Comparison of ENCODE assay signal across 8 cellular contexts in genomic region chr15:66566963-66567531, GRCh38. TPM values are rescaled to one million over a fixed set of nuclear protein-coding genes. Genes with fewer than 3 reads are reported as not detected.
A peak's percentile ranks its signal among the peaks of the same experiment; 100 is the strongest.
DNase-seq lines count a peak whose midpoint lies in the region; ATAC-seq and TF ChIP-seq lines count a peak whose summit lies in the region.

No MANE protein-coding gene starts in this region.

- no peaks in the 10 kb centered on the region for H3K79me2 ChIP-seq in H9 (ENCODE audit: insufficient read depth, low read length)

- no peak overlapping the region for H3K4ac ChIP-seq in H9 (ENCODE audit: low read depth, low read length)

- TF ChIP-seq CTCF in BE2C (IDR thresholded peaks at IDR 0.05; ENCODE audit: low read depth, low read length): peak; percentile 81
- peak; percentile 83 for TF ChIP-seq CTCF in H9 (conservative IDR thresholded peaks at IDR 0.05)

- no peaks in the 10 kb centered on the region for H3K27me3 ChIP-seq in BE2C
- no peaks in the 10 kb centered on the region for H3K27me3 ChIP-seq in H9 (ENCODE audit: insufficient read depth, low read length)

- no peaks in the 10 kb centered on the region for H3K79me1 ChIP-seq in H9 (ENCODE audit: insufficient read depth, low read depth, low read length, poor library complexity, severe bottlenecking)

- no peaks in the 10 kb centered on the region for H3K27me3 Mint-ChIP-seq in H9 (ENCODE audit: low read depth)
- no peaks in the 10 kb centered on the region for H3K27me3 Mint-ChIP-seq in activated CD4-positive, alpha-beta T cell treated with anti-CD3 and anti-CD28 coated beads, Interleukin-2, amount 10 ng/mL, durations not matched to agents 24 days and 14 days
- no peaks in the 10 kb centered on the region for H3K27me3 Mint-ChIP-seq in memory B cell

- intact Hi-C loops in activated CD4-positive, alpha-beta T cell treated with anti-CD3 and anti-CD28 coated beads, Interleukin-2, amount 10 ng/mL, durations not matched to agents 24 days and 14 days (cut with micrococcal nuclease): no loop called here

- H3K4me1 ChIP-seq in BE2C (peaks cover 4% of the 10 kb centered on the region; the same call in 1 of the 2 replicates), H9 (ENCODE audit: insufficient read depth, low read length) (peaks cover 2% of the 10 kb centered on the region; the same call in 1 of the 2 replicates)

- no peaks in the 10 kb centered on the region for H3K23me2 ChIP-seq in H9 (ENCODE audit: insufficient read length, low read depth, low read length, poor library complexity, severe bottlenecking)

- no peak overlapping the region for H2BK12ac ChIP-seq in H9 (ENCODE audit: insufficient read length, low read depth, low read length)

- H2AK5ac ChIP-seq in H9 (ENCODE audit: insufficient read length, low read length): no peak overlapping the region

- no peak overlapping the region for H3K23ac ChIP-seq in H9 (ENCODE audit: insufficient read length, low read depth, low read length)

- H3K9me3 ChIP-seq in BE2C: no peaks in the 10 kb centered on the region
- no peaks in the 10 kb centered on the region for H3K9me3 ChIP-seq in H9 (ENCODE audit: control insufficient read depth, low read depth, low read length)

- H3K56ac ChIP-seq in H9 (ENCODE audit: insufficient read length, low read depth, low read length): no peak overlapping the region

- no peak overlapping the region for H3K4me2 ChIP-seq in H9 (ENCODE audit: insufficient read depth, insufficient read length, low read length)

- no peaks in the 10 kb centered on the region for H3K36me3 ChIP-seq in BE2C

- H4K5ac ChIP-seq in H9 (ENCODE audit: insufficient read length, low read depth, low read length): no peak overlapping the region

- H3K27ac Mint-ChIP-seq in H9 (peak overlapping the region; percentile 37 to 77 (median 67); a peak in 4 of 7 replicates), memory B cell (no peak overlapping the region)
- H3K27ac Mint-ChIP-seq in activated CD4-positive, alpha-beta T cell treated with anti-CD3 and anti-CD28 coated beads, Interleukin-2, amount 10 ng/mL, durations not matched to agents 24 days and 14 days: peak overlapping the region; percentile 56
- H3K27ac Mint-ChIP-seq in stimulated activated effector memory CD8-positive, alpha-beta T cell treated with anti-CD3 and anti-CD28 coated beads, Interleukin-12 subunit alpha, Interleukin-12 subunit beta, amount 100 ng/mL, for 72 hours: peak overlapping the region; percentile 46

- H3K18ac ChIP-seq in H9 (ENCODE audit: insufficient read length, low read depth, low read length): no peak overlapping the region

- peak overlapping the region in 1 of 2 experiments; percentile 22; a peak in 2 of 5 replicates for H3K4me3 Mint-ChIP-seq in H9
- peak overlapping the region; percentile 43 for H3K4me3 Mint-ChIP-seq in activated CD4-positive, alpha-beta T cell treated with anti-CD3 and anti-CD28 coated beads, Interleukin-2, amount 10 ng/mL, durations not matched to agents 24 days and 14 days
- H3K4me3 Mint-ChIP-seq in memory B cell: no peak overlapping the region
- no peak overlapping the region for H3K4me3 Mint-ChIP-seq in stimulated activated effector memory CD8-positive, alpha-beta T cell treated with anti-CD3 and anti-CD28 coated beads, Interleukin-12 subunit alpha, Interleukin-12 subunit beta, amount 100 ng/mL, for 72 hours

- no peak overlapping the region for H3K27ac ChIP-seq in H9 (ENCODE audit: insufficient read length, low read depth, low read length)

- H4K91ac ChIP-seq in H9 (ENCODE audit: insufficient read length, low read depth, low read length): no peak overlapping the region

- no CpG with 5 or more reads among the region's 15 CpGs for WGBS in H9 (ENCODE audit: extremely low coverage, insufficient read length, low lambda C conversion rate)

- no peak overlapping the region for H2BK15ac ChIP-seq in H9 (ENCODE audit: low read depth, low read length)

- no peaks in the 10 kb centered on the region for H4K20me1 ChIP-seq in H9 (ENCODE audit: control insufficient read depth, insufficient read depth, insufficient read length)

- H3K36me3 Mint-ChIP-seq in H9 (ENCODE audit: insufficient read depth in 1 of 3, low read depth in 3 of 3): peaks cover 0 to 6% (median 0%) of the 10 kb centered on the region in 3 experiments; a peak in 4 of 7 replicates
- no peaks in the 10 kb centered on the region for H3K36me3 Mint-ChIP-seq in activated CD4-positive, alpha-beta T cell treated with anti-CD3 and anti-CD28 coated beads, Interleukin-2, amount 10 ng/mL, durations not matched to agents 24 days and 14 days (ENCODE audit: low read depth)
- H3K36me3 Mint-ChIP-seq in memory B cell: no peaks in the 10 kb centered on the region
- no peaks in the 10 kb centered on the region for H3K36me3 Mint-ChIP-seq in stimulated activated effector memory CD8-positive, alpha-beta T cell treated with anti-CD3 and anti-CD28 coated beads, Interleukin-12 subunit alpha, Interleukin-12 subunit beta, amount 100 ng/mL, for 72 hours

- H2BK20ac ChIP-seq in H9 (ENCODE audit: low read depth, low read length, poor library complexity, severe bottlenecking): no peak overlapping the region

- H3K14ac ChIP-seq in H9 (ENCODE audit: insufficient read depth, low read length): no peak overlapping the region

- DNase-seq in BE2C (peak; percentile 87), H9 (peak; percentile 91), NCI-H524 (lab: John Stamatoyannopoulos, UW) (peak; percentile 69 to 74), ecto neural progenitor cell (ENCODE audit: low spot score) (peak; percentile 84), memory B cell (ENCODE audit: low spot score in 2 of 2) (peak; percentile 55 to 59)
- DNase-seq in activated CD4-positive, alpha-beta T cell treated with anti-CD3 and anti-CD28 coated beads, Interleukin-2, amount 10 ng/mL, durations not matched to agents 24 days and 14 days: peak; percentile 87
- peak; percentile 46 to 81 for DNase-seq in stimulated activated effector memory CD8-positive, alpha-beta T cell treated with anti-CD3 and anti-CD28 coated beads, Interleukin-12 subunit alpha, Interleukin-12 subunit beta, amount 100 ng/mL, for 72 hours (ENCODE audit: low spot score in 2 of 2)

- H2BK5ac ChIP-seq in H9 (ENCODE audit: insufficient read length, low read length): no peak overlapping the region

- H2BK120ac ChIP-seq in H9 (ENCODE audit: low read depth, low read length, poor library complexity, severe bottlenecking): no peak overlapping the region

- H3K4me1 Mint-ChIP-seq in H9 (peaks cover 24 to 33% of the 10 kb centered on the region in 2 experiments), memory B cell (peaks cover 6% of the 10 kb centered on the region)
- H3K4me1 Mint-ChIP-seq in activated CD4-positive, alpha-beta T cell treated with anti-CD3 and anti-CD28 coated beads, Interleukin-2, amount 10 ng/mL, durations not matched to agents 24 days and 14 days: peaks cover 7% of the 10 kb centered on the region
- peaks cover 12% of the 10 kb centered on the region for H3K4me1 Mint-ChIP-seq in stimulated activated effector memory CD8-positive, alpha-beta T cell treated with anti-CD3 and anti-CD28 coated beads, Interleukin-12 subunit alpha, Interleukin-12 subunit beta, amount 100 ng/mL, for 72 hours

- peak; percentile 64 for ATAC-seq in memory B cell (ENCODE audit: low read depth)
- ATAC-seq in stimulated activated effector memory CD8-positive, alpha-beta T cell treated with anti-CD3 and anti-CD28 coated beads, Interleukin-12 subunit alpha, Interleukin-12 subunit beta, amount 100 ng/mL, for 72 hours: peak; percentile 66
- no peak for ATAC-seq in HG03196 (IDR thresholded peaks at IDR 0.05; ENCODE audit: unreplicated experiment)

- H3K9me3 Mint-ChIP-seq in H9 (no peaks in the 10 kb centered on the region), memory B cell (no peaks in the 10 kb centered on the region)
- H3K9me3 Mint-ChIP-seq in activated CD4-positive, alpha-beta T cell treated with anti-CD3 and anti-CD28 coated beads, Interleukin-2, amount 10 ng/mL, durations not matched to agents 24 days and 14 days: no peaks in the 10 kb centered on the region
- H3K9me3 Mint-ChIP-seq in stimulated activated effector memory CD8-positive, alpha-beta T cell treated with anti-CD3 and anti-CD28 coated beads, Interleukin-12 subunit alpha, Interleukin-12 subunit beta, amount 100 ng/mL, for 72 hours: no peaks in the 10 kb centered on the region

- no peak overlapping the region for H3K9ac ChIP-seq in H9 (ENCODE audit: extremely low read depth, insufficient read length, low read length)

- H2AFZ ChIP-seq in H9 (ENCODE audit: low read length): no peak overlapping the region

- no peak overlapping the region for H3K4me3 ChIP-seq in BE2C (ENCODE audit: low read depth, low read length)

- no peak overlapping the region for H4K8ac ChIP-seq in H9 (replicated peaks; ENCODE audit: insufficient read length, low read depth, low read length)

- H3T11ph ChIP-seq in H9 (ENCODE audit: low read length): no peak overlapping the region

RNA-seq across cellular contexts. Expression of gene LCTL, which starts 1.2 kb away (rescaled TPM):
- polyA plus RNA-seq in BE2C (2012; ENCODE audit: insufficient read depth, insufficient read length, low read depth): not detected
- 1.8 and 2.3 TPM in 2 replicates for total RNA-seq in H9 (2021)
- total RNA-seq in activated CD4-positive, alpha-beta T cell treated with anti-CD3 and anti-CD28 coated beads, Interleukin-2, amount 10 ng/mL, durations not matched to agents 24 days and 14 days: not detected in 2 replicates
